Comparison of ENCODE assay signal across 8 cellular contexts in genomic region chr1:66725885-66726665, GRCh38. TPM values are rescaled to one million over a fixed set of nuclear protein-coding genes. Genes with fewer than 3 reads are reported as not detected.
DNase-seq lines count a peak whose midpoint lies in the region; ATAC-seq and TF ChIP-seq lines count a peak whose summit lies in the region.

No MANE protein-coding gene starts in this region.

- H3K4me3 ChIP-seq in RWPE2 (ENCODE audit: severe bottlenecking) (no peak overlapping the region), psoas muscle (no peak overlapping the region)

- H3K27ac ChIP-seq in RWPE2 (ENCODE audit: poor library complexity, severe bottlenecking) (no peak overlapping the region), psoas muscle (no peak overlapping the region)

- in situ Hi-C loops in G401 (cut with HindIII; ENCODE audit: low sequenced_read_pairs): no loop called here

- CTCF ChIA-PET in activated naive CD4-positive, alpha-beta T cell treated with anti-CD3 and anti-CD28 coated beads, Interleukin-2, amount 10 ng/mL, durations not matched to agents 7 days and 5 days (lab: Charles Lee): interaction anchor here (0.5 to 2.4 kb wide), 18 partner anchors 10 to 1831 kb away, joined by 3 to 13 read pairs (median 4); partner anchors contain the start of genes DYNLT5 and SLC35D1

- WGBS in psoas muscle, 3 donors: 26 to 32% (median 26%) methylated on average over 9 of the region's 9 CpGs

- no peak overlapping the region for H3K4me3 Mint-ChIP-seq in activated naive CD4-positive, alpha-beta T cell treated with anti-CD3 and anti-CD28 coated beads, Interleukin-2, amount 10 ng/mL, durations not matched to agents 7 days and 5 days

- H3K27me3 Mint-ChIP-seq in activated naive CD4-positive, alpha-beta T cell treated with anti-CD3 and anti-CD28 coated beads, Interleukin-2, amount 10 ng/mL, durations not matched to agents 7 days and 5 days: peaks cover 4% of the 10 kb centered on the region

- H3K27ac Mint-ChIP-seq in activated naive CD4-positive, alpha-beta T cell treated with anti-CD3 and anti-CD28 coated beads, Interleukin-2, amount 10 ng/mL, durations not matched to agents 7 days and 5 days: no peak overlapping the region

- no peaks in the 10 kb centered on the region for H3K36me3 Mint-ChIP-seq in activated naive CD4-positive, alpha-beta T cell treated with anti-CD3 and anti-CD28 coated beads, Interleukin-2, amount 10 ng/mL, durations not matched to agents 7 days and 5 days

- ATAC-seq in GM21737 (IDR thresholded peaks at IDR 0.05; ENCODE audit: unreplicated experiment) (peak; percentile 74), RWPE2 (ENCODE audit: low read depth) (peak; percentile 42; the same call in 1 of the 3 replicates), psoas muscle (peak in 3 of 4 donors; percentile 42 to 68 (median 55))

- no peaks in the 10 kb centered on the region for H3K9me3 Mint-ChIP-seq in activated naive CD4-positive, alpha-beta T cell treated with anti-CD3 and anti-CD28 coated beads, Interleukin-2, amount 10 ng/mL, durations not matched to agents 7 days and 5 days

- peak; percentile 90 for TF ChIP-seq CTCF in RWPE2 (IDR thresholded peaks at IDR 0.05; ENCODE audit: poor library complexity, severe bottlenecking)
- TF ChIP-seq CTCF in psoas muscle (IDR thresholded peaks at IDR 0.05): peak; percentile 75

- H3K4me1 Mint-ChIP-seq in activated naive CD4-positive, alpha-beta T cell treated with anti-CD3 and anti-CD28 coated beads, Interleukin-2, amount 10 ng/mL, durations not matched to agents 7 days and 5 days: peaks cover 15% of the 10 kb centered on the region

- H3K4me1 ChIP-seq in RWPE2 (ENCODE audit: insufficient read depth, poor library complexity, severe bottlenecking): peaks cover 10% of the 10 kb centered on the region
- H3K4me1 ChIP-seq in psoas muscle: no peaks in the 10 kb centered on the region

- H3K9me3 ChIP-seq in RWPE2 (ENCODE audit: severe bottlenecking) (no peaks in the 10 kb centered on the region), psoas muscle (no peaks in the 10 kb centered on the region)

- no peaks in the 10 kb centered on the region for H3K27me3 ChIP-seq in RWPE2 (ENCODE audit: insufficient read depth, poor library complexity, severe bottlenecking)
- H3K27me3 ChIP-seq in psoas muscle (ENCODE audit: insufficient read depth in 3 of 3, low read length in 2 of 3): no peaks in the 10 kb centered on the region

- intact Hi-C loops in head of caudate nucleus (cut with DNase I): loop anchor here (10.0 kb wide), 1 partner anchor 191 kb away; the partner anchor contains the start of gene SGIP1
- intact Hi-C loops in psoas muscle (cut with DNase I): loop anchor here in 1 of 2 donors (10.0 kb wide), 1 partner anchor 481 kb away; no protein-coding TSS in a partner anchor

- H3K36me3 ChIP-seq in RWPE2 (ENCODE audit: low read depth): no peaks in the 10 kb centered on the region
- no peaks in the 10 kb centered on the region for H3K36me3 ChIP-seq in psoas muscle (ENCODE audit: insufficient read depth in 1 of 2, low read depth in 1 of 2)

- DNase-seq in G401 (ENCODE audit: low spot score) (peak; percentile 45), KG1 (lab: John Stamatoyannopoulos, UW) (peak; percentile 71), RWPE2 (ENCODE audit: low spot score) (no peak), head of caudate nucleus (peak in 39 of 42 donors; percentile 4 to 88 (median 56)), psoas muscle (peak; percentile 12 to 52), middle frontal gyrus (ENCODE audit: extremely low spot score, low spot score) (no peak)
- DNase-seq in activated naive CD4-positive, alpha-beta T cell treated with anti-CD3 and anti-CD28 coated beads, Interleukin-2, amount 10 ng/mL, durations not matched to agents 7 days and 5 days: peak; percentile 64

RNA-seq across cellular contexts. Expression of gene DYNLT5, which starts 26.2 kb away (rescaled TPM):
- not detected in 2 replicates for total RNA-seq in G401 (2014; rRNA removed; shearing (Covaris generic))
- total RNA-seq in psoas muscle: 1 to 10 TPM in 1 of 4 donors, under 1 TPM in 3; 0.38 to 3.9 (median 0.83) TPM
- under 1 TPM; 0.21 to 0.55 (median 0.51) TPM for polyA plus RNA-seq in psoas muscle

Comparison
In these comparisons a context has a peak if more than half of its experiments do, and no peak if none do; other contexts are left out.
1. DNase-seq: peak in G401 (single experiment), KG1 (single experiment), activated naive CD4-positive, alpha-beta T cell treated with anti-CD3 and anti-CD28 coated beads, Interleukin-2, amount 10 ng/mL, durations not matched to agents 7 days and 5 days (single experiment), head of caudate nucleus (39 of 42) and psoas muscle (2 of 2); none in RWPE2 (single experiment) and middle frontal gyrus (single experiment).
2. Peak in every context shown above with its lines, with median percentiles within 50 percentile points of each other: ATAC-seq.